Comparison of ENCODE assay signal across 9 cellular contexts in the genomic region with DNA sequence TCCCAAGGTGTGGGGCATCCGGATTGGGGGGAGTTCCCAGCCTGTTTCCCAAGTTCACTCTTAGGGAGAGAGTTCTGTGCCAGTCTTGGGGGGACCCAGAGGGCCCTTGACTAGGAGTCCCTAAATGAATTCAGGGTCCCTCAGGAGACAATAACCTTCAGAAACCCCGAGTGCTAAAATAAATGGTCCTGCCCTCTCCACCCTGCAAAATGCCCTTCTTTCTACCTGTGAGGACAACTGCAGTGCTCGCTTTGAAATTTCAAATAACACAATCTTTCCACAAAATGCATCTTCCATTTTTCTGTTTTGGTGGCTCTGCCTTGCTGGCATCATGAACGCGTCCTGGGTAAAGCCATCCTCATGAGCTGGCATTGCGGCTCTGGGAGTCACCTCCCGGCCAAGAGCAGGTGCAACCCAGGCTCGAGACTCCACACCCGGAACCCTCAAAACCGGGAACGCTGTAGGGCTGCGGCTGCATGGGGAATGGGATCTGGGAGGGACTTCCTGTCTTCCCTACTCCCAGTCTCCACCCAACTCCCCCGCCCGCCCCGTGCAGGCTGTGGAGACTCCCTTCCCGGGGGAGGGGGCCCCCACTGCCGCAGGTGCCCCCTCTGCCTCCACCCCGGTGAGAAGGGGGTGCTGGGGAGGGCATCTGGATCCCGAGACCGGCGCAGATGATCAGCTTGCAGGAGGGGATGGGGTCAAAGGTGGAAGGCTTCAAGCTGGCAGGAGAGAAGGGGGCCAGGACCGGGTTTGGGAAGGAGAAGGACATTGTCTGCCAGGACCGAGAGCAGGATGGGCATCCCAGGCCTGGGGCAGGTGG. TPM values are rescaled to one million over a fixed set of nuclear protein-coding genes. Genes with fewer than 3 reads are reported as not detected.
DNase-seq lines count a peak whose midpoint lies in the region; ATAC-seq, FAIRE-seq and TF ChIP-seq lines count a peak whose summit lies in the region.
"Had no signal": no experiment of that assay in that cellular context is flagged by ENCODE, and none has a peak within 500 bp of the region (broad histone marks: within the 10 kb centered on the region; RNA-seq: fewer than 3 reads in every experiment).

A gene (plus strand): TSS at position 529 of the 823 bp plus-strand sequence. CDS start 845 bp downstream, outside the sequence.

- H3K4me1 Mint-ChIP-seq in HFFc6 (ENCODE audit: low read depth) (peaks cover 30% of the 10 kb centered on the region), mesothelial cell of epicardium (peaks cover 28% of the 10 kb centered on the region)

- H3K36me3 ChIP-seq in vagina: no peaks in the 10 kb centered on the region

- H3K4me1 ChIP-seq in vagina: peaks cover 32% of the 10 kb centered on the region

- peak within 1 kb of the TSS; percentile 85 for H3K4me3 Mint-ChIP-seq in HFFc6
- peak within 1 kb of the TSS; percentile 84 for H3K4me3 Mint-ChIP-seq in mesothelial cell of epicardium

- H3K9me3 ChIP-seq in vagina: no peaks in the 10 kb centered on the region

- TF ChIP-seq CTCF in HFFc6 (IDR thresholded peaks at IDR 0.05) (no peak), epithelial cell of esophagus (IDR thresholded peaks at IDR 0.05; ENCODE audit: insufficient read depth, low read depth, low read length, missing control alignments) (no peak), mesothelial cell of epicardium (IDR thresholded peaks at IDR 0.05; ENCODE audit: unreplicated experiment) (no peak), vagina (IDR thresholded peaks at IDR 0.05) (no peak)

- FAIRE-seq in RCC 7860 (lab: Jason Lieb, UNC): no peak
- FAIRE-seq: endometrium had no signal

- H3K27me3 Mint-ChIP-seq in HFFc6 (ENCODE audit: insufficient read depth) (no peaks in the 10 kb centered on the region), mesothelial cell of epicardium (ENCODE audit: low read depth) (no peaks in the 10 kb centered on the region)

- in situ Hi-C loops in ACHN (cut with HindIII; ENCODE audit: low pct_ligation_motif_present, low pct_unique_long_range_greater_than_20kb, low sequenced_read_pairs): no loop called here

- peak within 1 kb of the TSS; percentile 97 for H3K4me3 ChIP-seq in epithelial cell of esophagus (ENCODE audit: low read length)
- H3K4me3 ChIP-seq in vagina: peak within 1 kb of the TSS; percentile 72 to 88

- intact Hi-C loops in vagina (cut with DNase I): loop anchor here (5.0 kb wide), 1 partner anchor 55 kb away; no protein-coding TSS in a partner anchor

- peak within 1 kb of the TSS; percentile 42 for H3K27ac ChIP-seq in vagina

- ATAC-seq in HG03457 (IDR thresholded peaks at IDR 0.05; ENCODE audit: unreplicated experiment): no peak

- H3K9me3 Mint-ChIP-seq in HFFc6 (no peaks in the 10 kb centered on the region), mesothelial cell of epicardium (no peaks in the 10 kb centered on the region)

- H3K27ac Mint-ChIP-seq in HFFc6 (peak within 1 kb of the TSS; percentile 49), mesothelial cell of epicardium (peak within 1 kb of the TSS; percentile 97)

- H3K36me3 Mint-ChIP-seq in HFFc6 (ENCODE audit: low read depth): no peaks in the 10 kb centered on the region
- peaks cover 6% of the 10 kb centered on the region for H3K36me3 Mint-ChIP-seq in mesothelial cell of epicardium

- DNase-seq in ACHN (peak; percentile 88), HFFc6 (peak; percentile 54), RCC 7860 (ENCODE audit: low spot score) (peak; percentile 51), epithelial cell of esophagus (ENCODE audit: low read depth) (peak; percentile 82), mesothelial cell of epicardium (ENCODE audit: low spot score in 2 of 2, unreplicated experiment in 2 of 2) (peak; percentile 58 to 84), vagina (ENCODE audit: extremely low spot score in 2 of 2) (no peak)
- DNase-seq in effector CD8-positive, alpha-beta T cell (lab: John Stamatoyannopoulos, UW): no peak

- H3K27me3 ChIP-seq in vagina: no peaks in the 10 kb centered on the region

- TF ChIP-seq POLR2A in vagina (IDR thresholded peaks at IDR 0.05): no peak

RNA-seq across cellular contexts. Expression of the gene that starts here (rescaled TPM):
- 10 to 100 TPM in 2 of 6 experiments, 1 to 10 TPM in 4; 7.6 to 10.2 (median 9.5) TPM for total RNA-seq in HFFc6 (2021; fragmentation: NEBNext Ultra II Directional; extraction: Animal tissue kit (Norgen Biotek cat#: 25700))
- total RNA-seq in mesothelial cell of epicardium (15.4 to 16.7 TPM (median 16.0 TPM) in 3 replicates), vagina (14.2 TPM)

Comparison
In these comparisons a context has a peak if more than half of its experiments do, and no peak if none do; other contexts are left out.
1. DNase-seq: peak in ACHN (single experiment), HFFc6 (single experiment), RCC 7860 (single experiment), epithelial cell of esophagus (single experiment) and mesothelial cell of epicardium (2 of 2); none in vagina (0 of 2) and effector CD8-positive, alpha-beta T cell (single experiment).